In genomic region chr3:124701687-124702086, GRCh38 we compare ENCODE assay signal across 1 cellular context.
TF ChIP-seq lines count a peak whose summit lies in the region.

No MANE protein-coding gene starts in this region.

TF ChIP-seq in GM23338, 12 proteins besides CTCF, POLR2A, EP300 and RAD21 (continued from another document):
- TF ChIP-seq, protein P1, sequence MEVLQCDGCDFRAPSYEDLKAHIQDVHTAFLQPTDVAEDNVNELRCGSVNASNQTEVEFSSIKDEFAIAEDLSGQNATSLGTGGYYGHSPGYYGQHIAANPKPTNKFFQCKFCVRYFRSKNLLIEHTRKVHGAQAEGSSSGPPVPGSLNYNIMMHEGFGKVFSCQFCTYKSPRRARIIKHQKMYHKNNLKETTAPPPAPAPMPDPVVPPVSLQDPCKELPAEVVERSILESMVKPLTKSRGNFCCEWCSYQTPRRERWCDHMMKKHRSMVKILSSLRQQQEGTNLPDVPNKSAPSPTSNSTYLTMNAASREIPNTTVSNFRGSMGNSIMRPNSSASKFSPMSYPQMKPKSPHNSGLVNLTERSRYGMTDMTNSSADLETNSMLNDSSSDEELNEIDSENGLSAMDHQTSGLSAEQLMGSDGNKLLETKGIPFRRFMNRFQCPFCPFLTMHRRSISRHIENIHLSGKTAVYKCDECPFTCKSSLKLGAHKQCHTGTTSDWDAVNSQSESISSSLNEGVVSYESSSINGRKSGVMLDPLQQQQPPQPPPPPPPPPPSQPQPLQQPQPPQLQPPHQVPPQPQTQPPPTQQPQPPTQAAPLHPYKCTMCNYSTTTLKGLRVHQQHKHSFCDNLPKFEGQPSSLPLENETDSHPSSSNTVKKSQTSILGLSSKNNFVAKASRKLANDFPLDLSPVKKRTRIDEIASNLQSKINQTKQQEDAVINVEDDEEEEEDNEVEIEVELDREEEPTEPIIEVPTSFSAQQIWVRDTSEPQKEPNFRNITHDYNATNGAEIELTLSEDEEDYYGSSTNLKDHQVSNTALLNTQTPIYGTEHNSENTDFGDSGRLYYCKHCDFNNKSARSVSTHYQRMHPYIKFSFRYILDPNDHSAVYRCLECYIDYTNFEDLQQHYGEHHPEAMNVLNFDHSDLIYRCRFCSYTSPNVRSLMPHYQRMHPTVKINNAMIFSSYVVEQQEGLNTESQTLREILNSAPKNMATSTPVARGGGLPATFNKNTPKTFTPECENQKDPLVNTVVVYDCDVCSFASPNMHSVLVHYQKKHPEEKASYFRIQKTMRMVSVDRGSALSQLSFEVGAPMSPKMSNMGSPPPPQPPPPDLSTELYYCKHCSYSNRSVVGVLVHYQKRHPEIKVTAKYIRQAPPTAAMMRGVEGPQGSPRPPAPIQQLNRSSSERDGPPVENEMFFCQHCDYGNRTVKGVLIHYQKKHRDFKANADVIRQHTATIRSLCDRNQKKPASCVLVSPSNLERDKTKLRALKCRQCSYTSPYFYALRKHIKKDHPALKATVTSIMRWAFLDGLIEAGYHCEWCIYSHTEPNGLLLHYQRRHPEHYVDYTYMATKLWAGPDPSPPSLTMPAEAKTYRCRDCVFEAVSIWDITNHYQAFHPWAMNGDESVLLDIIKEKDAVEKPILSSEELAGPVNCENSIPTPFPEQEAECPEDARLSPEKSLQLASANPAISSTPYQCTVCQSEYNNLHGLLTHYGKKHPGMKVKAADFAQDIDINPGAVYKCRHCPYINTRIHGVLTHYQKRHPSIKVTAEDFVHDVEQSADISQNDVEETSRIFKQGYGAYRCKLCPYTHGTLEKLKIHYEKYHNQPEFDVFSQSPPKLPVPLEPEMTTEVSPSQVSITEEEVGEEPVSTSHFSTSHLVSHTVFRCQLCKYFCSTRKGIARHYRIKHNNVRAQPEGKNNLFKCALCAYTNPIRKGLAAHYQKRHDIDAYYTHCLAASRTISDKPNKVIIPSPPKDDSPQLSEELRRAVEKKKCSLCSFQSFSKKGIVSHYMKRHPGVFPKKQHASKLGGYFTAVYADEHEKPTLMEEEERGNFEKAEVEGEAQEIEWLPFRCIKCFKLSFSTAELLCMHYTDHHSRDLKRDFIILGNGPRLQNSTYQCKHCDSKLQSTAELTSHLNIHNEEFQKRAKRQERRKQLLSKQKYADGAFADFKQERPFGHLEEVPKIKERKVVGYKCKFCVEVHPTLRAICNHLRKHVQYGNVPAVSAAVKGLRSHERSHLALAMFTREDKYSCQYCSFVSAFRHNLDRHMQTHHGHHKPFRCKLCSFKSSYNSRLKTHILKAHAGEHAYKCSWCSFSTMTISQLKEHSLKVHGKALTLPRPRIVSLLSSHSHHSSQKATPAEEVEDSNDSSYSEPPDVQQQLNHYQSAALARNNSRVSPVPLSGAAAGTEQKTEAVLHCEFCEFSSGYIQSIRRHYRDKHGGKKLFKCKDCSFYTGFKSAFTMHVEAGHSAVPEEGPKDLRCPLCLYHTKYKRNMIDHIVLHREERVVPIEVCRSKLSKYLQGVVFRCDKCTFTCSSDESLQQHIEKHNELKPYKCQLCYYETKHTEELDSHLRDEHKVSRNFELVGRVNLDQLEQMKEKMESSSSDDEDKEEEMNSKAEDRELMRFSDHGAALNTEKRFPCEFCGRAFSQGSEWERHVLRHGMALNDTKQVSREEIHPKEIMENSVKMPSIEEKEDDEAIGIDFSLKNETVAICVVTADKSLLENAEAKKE (CRISPR knock-in tag; IDR thresholded peaks at IDR 0.05), result no peak
- TF ChIP-seq ZNF114 (CRISPR knock-in tag; IDR thresholded peaks at IDR 0.05), result no peak
